In genomic region chr17:8724451-8724850, GRCh38 we compare ENCODE assay signal across 26 cellular contexts. TPM values are rescaled to one million over a fixed set of nuclear protein-coding genes. Genes with fewer than 3 reads are reported as not detected.
"Had no signal": no experiment of that assay in that cellular context is flagged by ENCODE, and none has a peak within 500 bp of the region (broad histone marks: within the 10 kb centered on the region; RNA-seq: fewer than 3 reads in every experiment).

No MANE protein-coding gene starts in this region.

- DNase-seq: activated CD4-positive, alpha-beta memory T cell treated with anti-CD3 and anti-CD28 coated beads, Interleukin-2, amount 10 ng/mL, durations not matched to agents 7 days and 5 days; activated CD4-positive, alpha-beta T cell treated with anti-CD3 and anti-CD28 coated beads for 48 hours; activated CD4-positive, CD25-positive, alpha-beta regulatory T cell; activated CD8-positive, alpha-beta memory T cell treated with anti-CD3 and anti-CD28 coated beads, Interleukin-2, amount 10 ng/mL, durations not matched to agents 7 days and 5 days; activated naive CD4-positive, alpha-beta T cell; activated naive CD8-positive, alpha-beta T cell treated with anti-CD3 and anti-CD28 coated beads, Interleukin-2, amount 10 ng/mL, durations not matched to agents 7 days and 5 days; activated T-cell treated with anti-CD3 and anti-CD28 coated beads, Interleukin-2, amount 50 U/mL, for 1 hour; body of pancreas; colonic mucosa; gastrocnemius medialis; heart left ventricle; immature natural killer cell; mucosa of descending colon; naive B cell; pancreas; stimulated activated CD4-positive, alpha-beta T cell treated with anti-CD3 and anti-CD28 coated beads, Interleukin-4, amount 100 ng/mL, for 24 hours; T1000; testis had no signal

- H3K36me3 ChIP-seq: colonic mucosa, gastrocnemius medialis, heart left ventricle, pancreas, upper lobe of left lung had no signal

- H3K4me3 Mint-ChIP-seq: activated CD4-positive, alpha-beta memory T cell treated with anti-CD3 and anti-CD28 coated beads, Interleukin-2, amount 10 ng/mL, durations not matched to agents 7 days and 5 days; activated CD8-positive, alpha-beta memory T cell treated with anti-CD3 and anti-CD28 coated beads, Interleukin-2, amount 10 ng/mL, durations not matched to agents 7 days and 5 days; activated naive CD8-positive, alpha-beta T cell treated with anti-CD3 and anti-CD28 coated beads, Interleukin-2, amount 10 ng/mL, durations not matched to agents 7 days and 5 days; activated T-helper 17 cell treated with anti-CD3 and anti-CD28 coated beads, Interleukin-2, amount 50 U/mL, for 72 hours; central memory CD8-positive, alpha-beta T cell; immature natural killer cell; stimulated activated effector memory CD8-positive, alpha-beta T cell treated with anti-CD3 and anti-CD28 coated beads, Interleukin-12 subunit alpha, Interleukin-12 subunit beta, amount 100 ng/mL, for 72 hours had no signal

- ATAC-seq: activated CD8-positive, alpha-beta memory T cell treated with anti-CD3 and anti-CD28 coated beads, Interleukin-2, amount 10 ng/mL, durations not matched to agents 7 days and 5 days; activated T-helper 17 cell treated with anti-CD3 and anti-CD28 coated beads, Interleukin-2, amount 50 U/mL, for 72 hours; body of pancreas; gastrocnemius medialis; heart left ventricle; mucosa of descending colon; pancreas; sciatic nerve; SK-N-SH treated with all-trans-retinoic acid at 6 μM for 48 hours; stimulated activated effector memory CD8-positive, alpha-beta T cell treated with anti-CD3 and anti-CD28 coated beads, Interleukin-12 subunit alpha, Interleukin-12 subunit beta, amount 100 ng/mL, for 72 hours had no signal

- H3K4me1 Mint-ChIP-seq: activated CD4-positive, alpha-beta memory T cell treated with anti-CD3 and anti-CD28 coated beads, Interleukin-2, amount 10 ng/mL, durations not matched to agents 7 days and 5 days; activated CD8-positive, alpha-beta memory T cell treated with anti-CD3 and anti-CD28 coated beads, Interleukin-2, amount 10 ng/mL, durations not matched to agents 7 days and 5 days; activated naive CD8-positive, alpha-beta T cell treated with anti-CD3 and anti-CD28 coated beads, Interleukin-2, amount 10 ng/mL, durations not matched to agents 7 days and 5 days; activated T-helper 17 cell treated with anti-CD3 and anti-CD28 coated beads, Interleukin-2, amount 50 U/mL, for 72 hours; central memory CD8-positive, alpha-beta T cell; immature natural killer cell; stimulated activated effector memory CD8-positive, alpha-beta T cell treated with anti-CD3 and anti-CD28 coated beads, Interleukin-12 subunit alpha, Interleukin-12 subunit beta, amount 100 ng/mL, for 72 hours had no signal

- H3K27ac ChIP-seq: body of pancreas, colonic mucosa, gastrocnemius medialis, heart left ventricle, pancreas, testis, upper lobe of left lung had no signal

- H3K9me3 ChIP-seq: body of pancreas, colonic mucosa, gastrocnemius medialis, heart left ventricle, mucosa of descending colon, pancreas, testis, upper lobe of left lung had no signal

- H3K4me3 ChIP-seq: body of pancreas, colonic mucosa, gastrocnemius medialis, heart left ventricle, mucosa of descending colon, pancreas, smooth muscle cell, testis, upper lobe of left lung had no signal

- H3K27me3 ChIP-seq: body of pancreas, colonic mucosa, gastrocnemius medialis, heart left ventricle, pancreas, testis, upper lobe of left lung had no signal

- H3K36me3 Mint-ChIP-seq: activated CD8-positive, alpha-beta memory T cell treated with anti-CD3 and anti-CD28 coated beads, Interleukin-2, amount 10 ng/mL, durations not matched to agents 7 days and 5 days; activated naive CD8-positive, alpha-beta T cell treated with anti-CD3 and anti-CD28 coated beads, Interleukin-2, amount 10 ng/mL, durations not matched to agents 7 days and 5 days; immature natural killer cell; naive B cell; stimulated activated effector memory CD8-positive, alpha-beta T cell treated with anti-CD3 and anti-CD28 coated beads, Interleukin-12 subunit alpha, Interleukin-12 subunit beta, amount 100 ng/mL, for 72 hours had no signal

- H3K9me3 Mint-ChIP-seq: activated CD4-positive, alpha-beta memory T cell treated with anti-CD3 and anti-CD28 coated beads, Interleukin-2, amount 10 ng/mL, durations not matched to agents 7 days and 5 days; activated naive CD8-positive, alpha-beta T cell treated with anti-CD3 and anti-CD28 coated beads, Interleukin-2, amount 10 ng/mL, durations not matched to agents 7 days and 5 days; activated T-helper 17 cell treated with anti-CD3 and anti-CD28 coated beads, Interleukin-2, amount 50 U/mL, for 72 hours; central memory CD8-positive, alpha-beta T cell; immature natural killer cell; naive B cell; stimulated activated effector memory CD8-positive, alpha-beta T cell treated with anti-CD3 and anti-CD28 coated beads, Interleukin-12 subunit alpha, Interleukin-12 subunit beta, amount 100 ng/mL, for 72 hours had no signal

- H3K27ac Mint-ChIP-seq: activated CD4-positive, alpha-beta memory T cell treated with anti-CD3 and anti-CD28 coated beads, Interleukin-2, amount 10 ng/mL, durations not matched to agents 7 days and 5 days; activated CD8-positive, alpha-beta memory T cell treated with anti-CD3 and anti-CD28 coated beads, Interleukin-2, amount 10 ng/mL, durations not matched to agents 7 days and 5 days; activated naive CD8-positive, alpha-beta T cell treated with anti-CD3 and anti-CD28 coated beads, Interleukin-2, amount 10 ng/mL, durations not matched to agents 7 days and 5 days; activated T-helper 17 cell treated with anti-CD3 and anti-CD28 coated beads, Interleukin-2, amount 50 U/mL, for 72 hours; immature natural killer cell; naive B cell; stimulated activated effector memory CD8-positive, alpha-beta T cell treated with anti-CD3 and anti-CD28 coated beads, Interleukin-12 subunit alpha, Interleukin-12 subunit beta, amount 100 ng/mL, for 72 hours had no signal

- H3K4me1 ChIP-seq: body of pancreas, colonic mucosa, gastrocnemius medialis, pancreas, testis had no signal

RNA-seq across cellular contexts. Expression of gene CCDC42, which starts 20.2 kb away (rescaled TPM):
- total RNA-seq: body of pancreas, colonic mucosa, gastrocnemius medialis, mucosa of descending colon, pancreas, sciatic nerve, smooth muscle cell had no signal
- polyA plus RNA-seq: esophagus, heart left ventricle, immature natural killer cell had no signal

RNA-seq across cellular contexts. Expression of gene SPDYE4, which starts 33.9 kb away (rescaled TPM):
- total RNA-seq: activated CD4-positive, alpha-beta memory T cell treated with anti-CD3 and anti-CD28 coated beads, Interleukin-2, amount 10 ng/mL, durations not matched to agents 7 days and 5 days; activated CD8-positive, alpha-beta memory T cell treated with anti-CD3 and anti-CD28 coated beads, Interleukin-2, amount 10 ng/mL, durations not matched to agents 7 days and 5 days; activated naive CD8-positive, alpha-beta T cell treated with anti-CD3 and anti-CD28 coated beads, Interleukin-2, amount 10 ng/mL, durations not matched to agents 7 days and 5 days; activated T-helper 17 cell treated with anti-CD3 and anti-CD28 coated beads, Interleukin-2, amount 50 U/mL, for 72 hours; body of pancreas; colonic mucosa; gastrocnemius medialis; heart left ventricle; mucosa of descending colon; sciatic nerve; smooth muscle cell; upper lobe of left lung had no signal
- polyA plus RNA-seq: esophagus, heart left ventricle, immature natural killer cell, pancreas, smooth muscle cell had no signal
